Comparison of ENCODE assay signal across 1 cellular context in the genomic region with DNA sequence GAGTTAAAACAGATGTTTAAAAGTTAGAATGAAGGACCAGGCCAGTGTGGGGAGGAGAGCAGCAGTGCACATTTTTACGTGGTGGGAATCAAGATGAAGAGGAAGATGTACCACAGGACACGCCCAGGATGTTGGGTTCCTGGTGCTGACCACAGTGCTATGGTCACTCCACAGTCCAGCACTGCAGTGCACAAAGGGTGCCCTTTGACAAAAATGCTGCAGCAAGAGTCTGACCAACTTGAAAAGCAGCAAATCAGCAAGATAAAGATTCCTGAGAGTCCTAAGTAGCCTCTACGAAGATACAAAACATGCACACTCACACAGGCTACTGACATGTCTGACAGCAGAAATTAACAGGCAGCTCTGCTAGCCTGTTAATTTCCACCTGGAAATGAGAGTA.
TF ChIP-seq lines count a peak whose summit lies in the region.

No MANE protein-coding gene starts in this region.

TF ChIP-seq in K562, 482 proteins besides CTCF, POLR2A, EP300 and RAD21 (continued from another document):
- TF ChIP-seq, protein P1, sequence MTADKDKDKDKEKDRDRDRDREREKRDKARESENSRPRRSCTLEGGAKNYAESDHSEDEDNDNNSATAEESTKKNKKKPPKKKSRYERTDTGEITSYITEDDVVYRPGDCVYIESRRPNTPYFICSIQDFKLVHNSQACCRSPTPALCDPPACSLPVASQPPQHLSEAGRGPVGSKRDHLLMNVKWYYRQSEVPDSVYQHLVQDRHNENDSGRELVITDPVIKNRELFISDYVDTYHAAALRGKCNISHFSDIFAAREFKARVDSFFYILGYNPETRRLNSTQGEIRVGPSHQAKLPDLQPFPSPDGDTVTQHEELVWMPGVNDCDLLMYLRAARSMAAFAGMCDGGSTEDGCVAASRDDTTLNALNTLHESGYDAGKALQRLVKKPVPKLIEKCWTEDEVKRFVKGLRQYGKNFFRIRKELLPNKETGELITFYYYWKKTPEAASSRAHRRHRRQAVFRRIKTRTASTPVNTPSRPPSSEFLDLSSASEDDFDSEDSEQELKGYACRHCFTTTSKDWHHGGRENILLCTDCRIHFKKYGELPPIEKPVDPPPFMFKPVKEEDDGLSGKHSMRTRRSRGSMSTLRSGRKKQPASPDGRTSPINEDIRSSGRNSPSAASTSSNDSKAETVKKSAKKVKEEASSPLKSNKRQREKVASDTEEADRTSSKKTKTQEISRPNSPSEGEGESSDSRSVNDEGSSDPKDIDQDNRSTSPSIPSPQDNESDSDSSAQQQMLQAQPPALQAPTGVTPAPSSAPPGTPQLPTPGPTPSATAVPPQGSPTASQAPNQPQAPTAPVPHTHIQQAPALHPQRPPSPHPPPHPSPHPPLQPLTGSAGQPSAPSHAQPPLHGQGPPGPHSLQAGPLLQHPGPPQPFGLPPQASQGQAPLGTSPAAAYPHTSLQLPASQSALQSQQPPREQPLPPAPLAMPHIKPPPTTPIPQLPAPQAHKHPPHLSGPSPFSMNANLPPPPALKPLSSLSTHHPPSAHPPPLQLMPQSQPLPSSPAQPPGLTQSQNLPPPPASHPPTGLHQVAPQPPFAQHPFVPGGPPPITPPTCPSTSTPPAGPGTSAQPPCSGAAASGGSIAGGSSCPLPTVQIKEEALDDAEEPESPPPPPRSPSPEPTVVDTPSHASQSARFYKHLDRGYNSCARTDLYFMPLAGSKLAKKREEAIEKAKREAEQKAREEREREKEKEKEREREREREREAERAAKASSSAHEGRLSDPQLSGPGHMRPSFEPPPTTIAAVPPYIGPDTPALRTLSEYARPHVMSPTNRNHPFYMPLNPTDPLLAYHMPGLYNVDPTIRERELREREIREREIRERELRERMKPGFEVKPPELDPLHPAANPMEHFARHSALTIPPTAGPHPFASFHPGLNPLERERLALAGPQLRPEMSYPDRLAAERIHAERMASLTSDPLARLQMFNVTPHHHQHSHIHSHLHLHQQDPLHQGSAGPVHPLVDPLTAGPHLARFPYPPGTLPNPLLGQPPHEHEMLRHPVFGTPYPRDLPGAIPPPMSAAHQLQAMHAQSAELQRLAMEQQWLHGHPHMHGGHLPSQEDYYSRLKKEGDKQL (CRISPR knock-in tag; IDR thresholded peaks at IDR 0.05; ENCODE audit: borderline replicate concordance) = no peak
- 0 out of 2 replicates have a peak, but pooled peaks have one; percentile 33 for TF ChIP-seq CTBP1 (IDR thresholded peaks at IDR 0.05; ENCODE audit: borderline replicate concordance)
TF ChIP-seq in K562: peak in this region for 1.
